9 cellular contexts compared by ENCODE assay signal in the genomic region with DNA sequence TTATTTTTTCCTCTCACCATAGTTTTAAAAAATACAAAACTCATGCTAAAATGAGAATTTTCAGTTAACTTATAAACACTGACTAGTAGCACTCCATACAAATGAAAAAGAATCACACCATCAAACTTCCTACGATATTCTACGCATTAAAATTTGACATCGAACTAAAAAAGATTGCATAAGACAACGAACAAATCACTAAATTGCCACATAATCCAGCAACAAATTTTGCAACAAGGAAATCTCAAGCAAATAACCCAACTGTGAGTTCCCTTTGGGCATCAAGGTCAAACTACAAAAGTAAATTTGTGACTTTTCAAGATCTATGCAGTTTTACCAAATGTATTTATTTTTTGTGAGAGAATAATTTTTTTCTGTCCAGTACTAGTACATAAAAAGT. TPM values are rescaled to one million over a fixed set of nuclear protein-coding genes. Genes with fewer than 3 reads are reported as not detected.
A peak's percentile ranks its signal among the peaks of the same experiment; 100 is the strongest.
DNase-seq lines count a peak whose midpoint lies in the region; ATAC-seq and TF ChIP-seq lines count a peak whose summit lies in the region.
"Had no signal": no experiment of that assay in that cellular context is flagged by ENCODE, and none has a peak within 500 bp of the region (broad histone marks: within the 10 kb centered on the region; RNA-seq: fewer than 3 reads in every experiment).

No MANE protein-coding gene starts in this region.

- H2AFZ ChIP-seq in PC-3 (ENCODE audit: low read length): no peak overlapping the region

- no peak for TF ChIP-seq POLR2A in esophagus muscularis mucosa (IDR thresholded peaks at IDR 0.05; ENCODE audit: low read depth)

- H3K9ac ChIP-seq in PC-3 (ENCODE audit: low read length): peak overlapping the region; percentile 99

- CTCF ChIA-PET in PC-3 (lab: Charles Lee): interaction anchor here (1.2 kb wide), 1 partner anchor 59 kb away, joined by 7 read pairs; no protein-coding TSS in a partner anchor

- peak overlapping the region; percentile 95 for H3K4me2 ChIP-seq in PC-3 (ENCODE audit: low read length)

- TF ChIP-seq EP300 in esophagus muscularis mucosa (IDR thresholded peaks at IDR 0.05): no peak

- no peaks in the 10 kb centered on the region for H3F3A ChIP-seq in PC-3 (ENCODE audit: low read length, unreplicated experiment)

- TF ChIP-seq CTCF in GM12865 (IDR thresholded peaks at IDR 0.05; ENCODE audit: insufficient read depth, low read depth, low read length, missing control alignments) (no peak), PC-3 (conservative IDR thresholded peaks at IDR 0.05; ENCODE audit: low read depth, low read length) (no peak), esophagus muscularis mucosa (IDR thresholded peaks at IDR 0.05) (no peak), brain microvascular endothelial cell (IDR thresholded peaks at IDR 0.05; ENCODE audit: low read depth, low read length, missing control alignments) (no peak)

- H3K4me3 ChIP-seq in GM12865 (ENCODE audit: low read depth, low read length) (peak overlapping the region; percentile 63), PC-3 (ENCODE audit: low read length) (peak overlapping the region; percentile 84), esophagus muscularis mucosa (peak overlapping the region; percentile 74 to 100 (median 97)), brain microvascular endothelial cell (ENCODE audit: low read depth, low read length) (no peak overlapping the region)

- H3K9me3 ChIP-seq in PC-3 (ENCODE audit: low read length) (no peaks in the 10 kb centered on the region), esophagus muscularis mucosa (no peaks in the 10 kb centered on the region)

- peaks cover 38% of the 10 kb centered on the region for H3K4me1 ChIP-seq in PC-3 (ENCODE audit: insufficient read depth, low read length)
- peaks cover 29 to 64% (median 59%) of the 10 kb centered on the region in 4 donors for H3K4me1 ChIP-seq in esophagus muscularis mucosa

- DNase-seq in GM12865 (ENCODE audit: low read depth) (no peak), PC-3 (no peak), esophagus muscularis mucosa (ENCODE audit: extremely low spot score) (no peak), renal cortical epithelial cell (ENCODE audit: low read depth) (peak; percentile 9), NCI-H1417 treated with DMSO at 0.1 percent for 48 hours (lab: John Stamatoyannopoulos, UW) (no peak), mesenteric fat pad (ENCODE audit: low spot score) (no peak), brain microvascular endothelial cell (no peak)
- DNase-seq: NK-92 treated with Interleukin-12 subunit alpha and Interleukin-12 subunit beta, amount 100 ng/mL, for 24 hours had no signal

- POLR2A ChIA-PET in PC-3 (lab: Charles Lee; ENCODE audit: unreplicated experiment): interaction anchor here (0.6 kb wide), 1 partner anchor 12 kb away, joined by 3 read pairs; no protein-coding TSS in a partner anchor

- 78% methylated on average over 4 of the region's 4 CpGs for WGBS in esophagus muscularis mucosa

- intact Hi-C loops in PC-3 (cut with micrococcal nuclease): loop anchor here (2.0 to 10.0 kb wide), 2 partner anchors 25 to 161 kb away; a partner anchor contains a TSS
- intact Hi-C loops in esophagus muscularis mucosa (cut with DNase I): no loop called here

- peaks cover 58% of the 10 kb centered on the region for H3K79me2 ChIP-seq in PC-3 (ENCODE audit: low read length)

- peaks cover 32% of the 10 kb centered on the region for H4K20me1 ChIP-seq in PC-3 (ENCODE audit: low read length)

- no peaks in the 10 kb centered on the region for H3K36me3 ChIP-seq in PC-3 (ENCODE audit: low read depth, low read length)
- H3K36me3 ChIP-seq in esophagus muscularis mucosa: no peaks in the 10 kb centered on the region
- H3K36me3 ChIP-seq in brain microvascular endothelial cell (replicated peaks): no peaks in the 10 kb centered on the region

- ATAC-seq in PC-3 (no peak), HG03571 (IDR thresholded peaks at IDR 0.05; ENCODE audit: unreplicated experiment) (no peak)

- no peaks in the 10 kb centered on the region for H3K9me2 ChIP-seq in PC-3 (replicated peaks; ENCODE audit: low read length)

- BruUV-seq in PC-3 (replicated peaks; lab: Mats Ljungman, UMichigan): no TSS peak

- no peaks in the 10 kb centered on the region for H3K27me3 ChIP-seq in PC-3 (ENCODE audit: low read length)
- H3K27me3 ChIP-seq in esophagus muscularis mucosa: no peaks in the 10 kb centered on the region
- no peaks in the 10 kb centered on the region for H3K27me3 ChIP-seq in brain microvascular endothelial cell (replicated peaks)

- H3K27ac ChIP-seq in PC-3 (ENCODE audit: low read length): no peak overlapping the region
- H3K27ac ChIP-seq in esophagus muscularis mucosa (replicated peaks in 1 of 4): peak overlapping the region in 3 of 4 donors; percentile 97 to 100 (median 100)
- H3K27ac ChIP-seq in brain microvascular endothelial cell: no peak overlapping the region

- in situ Hi-C loops in brain microvascular endothelial cell (cut with HindIII; ENCODE audit: low pct_ligation_motif_present, low sequenced_read_pairs): no loop called here

RNA-seq across cellular contexts. Expression of a gene that starts 1.5 kb away (rescaled TPM):
- total RNA-seq in PC-3 (2014; rRNA removed): 54.6 and 64.7 TPM in 2 replicates
- total RNA-seq in esophagus muscularis mucosa: 10 to 100 TPM; 51.4 to 68.6 (median 66.2) TPM
- 29.7 and 49.2 TPM in 2 replicates for total RNA-seq in renal cortical epithelial cell
- total RNA-seq in mesenteric fat pad: 62.0 TPM

RNA-seq across cellular contexts. Expression of a gene that starts 32.0 kb away (rescaled TPM):
- total RNA-seq in PC-3 (2014; rRNA removed): 0.35 and 0.58 TPM in 2 replicates
- not detected for total RNA-seq in esophagus muscularis mucosa
- 0.25 TPM in 1 of 2 replicates, not detected in the other for total RNA-seq in renal cortical epithelial cell
- total RNA-seq in mesenteric fat pad: not detected

Comparison
In these comparisons a context has a peak if more than half of its experiments do, and no peak if none do; other contexts are left out.
1. H3K27ac ChIP-seq: peak in esophagus muscularis mucosa (3 of 4); none in PC-3 (single experiment) and brain microvascular endothelial cell (single experiment).